In genomic region chr11:44003736-44004451, GRCh38 we compare ENCODE assay signal across 16 cellular contexts. TPM values are rescaled to one million over a fixed set of nuclear protein-coding genes. Genes with fewer than 3 reads are reported as not detected.
"Had no signal": no experiment of that assay in that cellular context is flagged by ENCODE, and none has a peak within 500 bp of the region (broad histone marks: within the 10 kb centered on the region; RNA-seq: fewer than 3 reads in every experiment).

No MANE protein-coding gene starts in this region.

- H3K27ac Mint-ChIP-seq: activated naive CD4-positive, alpha-beta T cell treated with anti-CD3 and anti-CD28 coated beads, Interleukin-2, amount 10 ng/mL, durations not matched to agents 7 days and 5 days; activated T-cell treated with anti-CD3 and anti-CD28 coated beads, Interleukin-2, amount 50 U/mL, for 24 hours; natural killer cell treated with Interleukin-12 subunit alpha and Interleukin-12 subunit beta and Interleukin-15 and Interleukin-18, amount 100 ng/mL, for 72 hours; stimulated activated naive CD8-positive, alpha-beta T cell treated with anti-CD3 and anti-CD28 coated beads, Interleukin-15, amount 100 ng/mL, for 72 hours; T-helper 2 cell treated with Interferon-gamma antibody and Interleukin-4, amounts not matched to agents 5 μg/mL and 100 μg/mL, for 36 hours had no signal

- DNase-seq: activated naive CD4-positive, alpha-beta T cell treated with anti-CD3 and anti-CD28 coated beads, Interleukin-2, amount 10 ng/mL, durations not matched to agents 7 days and 5 days; activated T-cell treated with anti-CD3 and anti-CD28 coated beads, Interleukin-2, amount 50 U/mL, for 24 hours; erythroblast; occipital lobe; stimulated activated naive CD8-positive, alpha-beta T cell treated with anti-CD3 and anti-CD28 coated beads, Interleukin-15, amount 100 ng/mL, for 72 hours had no signal

- H3K4me3 ChIP-seq: ascending aorta, dorsolateral prefrontal cortex, left lung, prostate gland, right lobe of liver, thoracic aorta had no signal

- H3K9me3 ChIP-seq: ascending aorta, left lung, prostate gland, right lobe of liver, thoracic aorta had no signal

- ATAC-seq: left lung; natural killer cell treated with Interleukin-12 subunit alpha and Interleukin-12 subunit beta and Interleukin-15 and Interleukin-18, amount 100 ng/mL, for 72 hours; right lobe of liver; stimulated activated naive CD8-positive, alpha-beta T cell treated with anti-CD3 and anti-CD28 coated beads, Interleukin-15, amount 100 ng/mL, for 72 hours had no signal

- H3K9me3 Mint-ChIP-seq: activated naive CD4-positive, alpha-beta T cell treated with anti-CD3 and anti-CD28 coated beads, Interleukin-2, amount 10 ng/mL, durations not matched to agents 7 days and 5 days; activated T-cell treated with anti-CD3 and anti-CD28 coated beads, Interleukin-2, amount 50 U/mL, for 24 hours; natural killer cell treated with Interleukin-12 subunit alpha and Interleukin-12 subunit beta and Interleukin-15 and Interleukin-18, amount 100 ng/mL, for 72 hours; stimulated activated naive CD8-positive, alpha-beta T cell treated with anti-CD3 and anti-CD28 coated beads, Interleukin-15, amount 100 ng/mL, for 72 hours; T-helper 2 cell treated with Interferon-gamma antibody and Interleukin-4, amounts not matched to agents 5 μg/mL and 100 μg/mL, for 36 hours had no signal

- H3K27me3 ChIP-seq: ascending aorta, dorsolateral prefrontal cortex, left lung, right lobe of liver had no signal

- H3K4me1 Mint-ChIP-seq: activated naive CD4-positive, alpha-beta T cell treated with anti-CD3 and anti-CD28 coated beads, Interleukin-2, amount 10 ng/mL, durations not matched to agents 7 days and 5 days; stimulated activated naive CD8-positive, alpha-beta T cell treated with anti-CD3 and anti-CD28 coated beads, Interleukin-15, amount 100 ng/mL, for 72 hours had no signal

- H3K4me1 ChIP-seq: left lung, prostate gland, right lobe of liver had no signal

- H3K27ac ChIP-seq: ascending aorta, left lung, prostate gland, right lobe of liver, thoracic aorta had no signal

- H3K36me3 ChIP-seq: ascending aorta, left lung, prostate gland, right lobe of liver, thoracic aorta had no signal

- H3K4me3 Mint-ChIP-seq: activated naive CD4-positive, alpha-beta T cell treated with anti-CD3 and anti-CD28 coated beads, Interleukin-2, amount 10 ng/mL, durations not matched to agents 7 days and 5 days; activated T-cell treated with anti-CD3 and anti-CD28 coated beads, Interleukin-2, amount 50 U/mL, for 24 hours; natural killer cell treated with Interleukin-12 subunit alpha and Interleukin-12 subunit beta and Interleukin-15 and Interleukin-18, amount 100 ng/mL, for 72 hours; stimulated activated naive CD8-positive, alpha-beta T cell treated with anti-CD3 and anti-CD28 coated beads, Interleukin-15, amount 100 ng/mL, for 72 hours; T-helper 2 cell treated with Interferon-gamma antibody and Interleukin-4, amounts not matched to agents 5 μg/mL and 100 μg/mL, for 36 hours had no signal

- H3K36me3 Mint-ChIP-seq: activated naive CD4-positive, alpha-beta T cell treated with anti-CD3 and anti-CD28 coated beads, Interleukin-2, amount 10 ng/mL, durations not matched to agents 7 days and 5 days; natural killer cell treated with Interleukin-12 subunit alpha and Interleukin-12 subunit beta and Interleukin-15 and Interleukin-18, amount 100 ng/mL, for 72 hours had no signal

RNA-seq across cellular contexts. Expression of gene ACCSL, which starts 43.9 kb away (rescaled TPM):
- total RNA-seq: ascending aorta; bronchial epithelial cell; chondrocyte; left lung; natural killer cell treated with Interleukin-12 subunit alpha and Interleukin-12 subunit beta and Interleukin-15 and Interleukin-18, amount 100 ng/mL, for 72 hours; occipital lobe; prostate gland; right lobe of liver; thoracic aorta had no signal
- polyA plus RNA-seq: keratinocyte had no signal
